In genomic region chrX:72203421-72203820, GRCh38 we compare ENCODE assay signal across 31 cellular contexts. TPM values are rescaled to one million over a fixed set of nuclear protein-coding genes. Genes with fewer than 3 reads are reported as not detected.
DNase-seq lines count a peak whose midpoint lies in the region; ATAC-seq, FAIRE-seq and TF ChIP-seq lines count a peak whose summit lies in the region.
"Had no signal": no experiment of that assay in that cellular context is flagged by ENCODE, and none has a peak within 500 bp of the region (broad histone marks: within the 10 kb centered on the region; RNA-seq: fewer than 3 reads in every experiment).

No MANE protein-coding gene starts in this region.

- H2AFZ ChIP-seq in astrocyte (ENCODE audit: low read depth, low read length), result no peak overlapping the region

- H3K9ac ChIP-seq in astrocyte (ENCODE audit: low read length), result no peak overlapping the region

- no peak overlapping the region for H3K4me3 ChIP-seq in GM12865 (ENCODE audit: low read depth, low read length)
- no peak overlapping the region for H3K4me3 ChIP-seq in astrocyte (ENCODE audit: insufficient read depth, low read depth, low read length)
- H3K4me3 ChIP-seq: left ventricle myocardium inferior, MG63, ovary, Peyer's patch had no signal

- no peak overlapping the region for H3K27ac Mint-ChIP-seq in astrocyte (ENCODE audit: unreplicated experiment)
- H3K27ac Mint-ChIP-seq: activated CD8-positive, alpha-beta T cell treated with anti-CD3 and anti-CD28 coated beads, Interleukin-2, amount 10 ng/mL, durations not matched to agents 7 days and 5 days; brain; naive thymus-derived CD8-positive, alpha-beta T cell had no signal

- peaks cover 8% of the 10 kb centered on the region for H3K36me3 ChIP-seq in astrocyte (ENCODE audit: insufficient read depth, low read length)
- H3K36me3 ChIP-seq: ovary had no signal

- peak; percentile 78 for ATAC-seq in GM19025 (IDR thresholded peaks at IDR 0.05; ENCODE audit: low read depth, unreplicated experiment)
- peak; percentile 67 for ATAC-seq in HG02852 (IDR thresholded peaks at IDR 0.05; ENCODE audit: unreplicated experiment)
- ATAC-seq in omental fat pad (ENCODE audit: low FRiP score), result no peak
- ATAC-seq: activated CD4-positive, CD25-positive, alpha-beta regulatory T cell treated with anti-CD3 and anti-CD28 coated beads, Interleukin-2, amount 50 U/mL, for 24 hours; activated CD8-positive, alpha-beta T cell treated with anti-CD3 and anti-CD28 coated beads, Interleukin-2, amount 10 ng/mL, durations not matched to agents 7 days and 5 days; foreskin keratinocyte; naive thymus-derived CD8-positive, alpha-beta T cell had no signal

- peak; percentile 88 for FAIRE-seq in astrocyte (lab: Jason Lieb, UNC)
- FAIRE-seq: H54, small intestine had no signal

- no peaks in the 10 kb centered on the region for H3K9me3 Mint-ChIP-seq in astrocyte (ENCODE audit: unreplicated experiment)

- peaks cover 2% of the 10 kb centered on the region for H3K36me3 Mint-ChIP-seq in astrocyte (ENCODE audit: low read depth, unreplicated experiment)

- no peak overlapping the region for H3K27ac ChIP-seq in astrocyte (ENCODE audit: low read depth, low read length)
- H3K27ac ChIP-seq: left ventricle myocardium inferior, ovary, Peyer's patch had no signal

- no peaks in the 10 kb centered on the region for H3K27me3 Mint-ChIP-seq in astrocyte (ENCODE audit: low read depth, unreplicated experiment)
- H3K27me3 Mint-ChIP-seq: brain; naive thymus-derived CD8-positive, alpha-beta T cell had no signal

- DNase-seq in GM12865 (ENCODE audit: low read depth) (peak; percentile 36), astrocyte (ENCODE audit: low read depth) (no peak), DMS 273 (lab: John Stamatoyannopoulos, UW; ENCODE audit: unreplicated experiment) (no peak), NCI-H2081 (lab: John Stamatoyannopoulos, UW) (no peak), NCI-H1048 (lab: John Stamatoyannopoulos, UW) (no peak), omental fat pad (ENCODE audit: low spot score) (no peak)
- DNase-seq: ACHN; activated CD8-positive, alpha-beta T cell treated with anti-CD3 and anti-CD28 coated beads, Interleukin-2, amount 10 ng/mL, durations not matched to agents 7 days and 5 days; activated naive CD4-positive, alpha-beta T cell; DMS79; effector CD8-positive, alpha-beta T cell; foreskin keratinocyte; GF-D8; KBM-7; left ventricle myocardium inferior; MG63; naive thymus-derived CD8-positive, alpha-beta T cell; NCI-H1417 treated with DMSO at 0.1 percent for 48 hours; NCI-H2171; NCI-H524; NK-92 treated with Interleukin-12 subunit alpha and Interleukin-12 subunit beta, amount 100 ng/mL, for 24 hours; ovary; Peyer's patch; retina; small intestine; stimulated activated CD4-positive, alpha-beta T cell treated with anti-CD3 and anti-CD28 coated beads, Interleukin-2, amount 100 ng/mL, for 24 hours had no signal

- peaks cover 16% of the 10 kb centered on the region for H3K4me1 ChIP-seq in astrocyte (ENCODE audit: insufficient read depth, low read length)
- H3K4me1 ChIP-seq: left ventricle myocardium inferior, Peyer's patch had no signal

- H3K79me2 ChIP-seq in astrocyte (ENCODE audit: insufficient read depth, low read length), result peaks cover 31% of the 10 kb centered on the region

- no peaks in the 10 kb centered on the region for H3K9me3 ChIP-seq in astrocyte (ENCODE audit: insufficient read depth, low read depth, low read length)
- H3K9me3 ChIP-seq: left ventricle myocardium inferior, MG63, ovary, Peyer's patch had no signal

- TF ChIP-seq CTCF in GM12865 (IDR thresholded peaks at IDR 0.05; ENCODE audit: insufficient read depth, low read depth, low read length, missing control alignments) (no peak), astrocyte (IDR thresholded peaks at IDR 0.05; ENCODE audit: insufficient read depth, low read depth, low read length) (no peak), omental fat pad (IDR thresholded peaks at IDR 0.05) (no peak)

- no peak overlapping the region for H3K4me3 Mint-ChIP-seq in astrocyte (ENCODE audit: unreplicated experiment)
- H3K4me3 Mint-ChIP-seq: activated CD8-positive, alpha-beta T cell treated with anti-CD3 and anti-CD28 coated beads, Interleukin-2, amount 10 ng/mL, durations not matched to agents 7 days and 5 days; brain; naive thymus-derived CD8-positive, alpha-beta T cell had no signal

- H3K27me3 ChIP-seq in astrocyte (ENCODE audit: insufficient read depth, low read length), result no peaks in the 10 kb centered on the region
- H3K27me3 ChIP-seq: foreskin keratinocyte, MG63, ovary, Peyer's patch had no signal

- H3K4me2 ChIP-seq in astrocyte (ENCODE audit: low read length), result no peak overlapping the region

- H3K4me1 Mint-ChIP-seq in astrocyte (ENCODE audit: low read depth, unreplicated experiment), result peaks cover 15% of the 10 kb centered on the region
- H3K4me1 Mint-ChIP-seq: brain had no signal

- H4K20me1 ChIP-seq in astrocyte (ENCODE audit: insufficient read depth, low read length), result no peaks in the 10 kb centered on the region

RNA-seq across cellular contexts. Expression of gene PIN4, which starts 21.9 kb away (rescaled TPM):
- 7.9 and 8.7 TPM in 2 replicates for total RNA-seq in astrocyte
- total RNA-seq in omental fat pad, result 10 to 100 TPM in 1 of 4 donors, 1 to 10 TPM in 3; 3.2 to 11.2 (median 4.8) TPM

RNA-seq across cellular contexts. Expression of gene ERCC6L, which starts 35.4 kb away (rescaled TPM):
- total RNA-seq in astrocyte, result 0.55 and 1.0 TPM in 2 replicates
- under 1 TPM in 3 of 4 donors, not detected in 1; 0.12 to 0.19 (median 0.13) TPM for total RNA-seq in omental fat pad
- total RNA-seq: left ventricle myocardium inferior had no signal
